ENCODE assay signal across 21 cellular contexts in genomic region chr5:143749581-143750204, GRCh38.
"Had no signal": no experiment of that assay in that cellular context is flagged by ENCODE, and none has a peak within 500 bp of the region (broad histone marks: within the 10 kb centered on the region; RNA-seq: fewer than 3 reads in every experiment).

No MANE protein-coding gene starts in this region.

- H3K27ac Mint-ChIP-seq: activated CD4-positive, alpha-beta T cell treated with anti-CD3 and anti-CD28 coated beads, Interleukin-2, amount 10 ng/mL, durations not matched to agents 7 days and 5 days; activated naive CD4-positive, alpha-beta T cell treated with anti-CD3 and anti-CD28 coated beads, Interleukin-2, amount 50 U/mL, for 24 hours; natural killer cell treated with Interleukin-12 subunit alpha and Interleukin-12 subunit beta and Interleukin-15 and Interleukin-18, amount 100 ng/mL, for 72 hours; stimulated activated naive CD8-positive, alpha-beta T cell treated with anti-CD3 and anti-CD28 coated beads, Interleukin-15, amount 100 ng/mL, for 72 hours; T-helper 1 cell treated with Interleukin-12 subunit alpha and Interleukin-12 subunit beta and Interleukin-4 antibody, amounts not matched to agents 30 μg/mL and 1 μg/mL, for 36 hours had no signal

- H3K4me3 Mint-ChIP-seq: activated CD4-positive, alpha-beta T cell treated with anti-CD3 and anti-CD28 coated beads, Interleukin-2, amount 10 ng/mL, durations not matched to agents 7 days and 5 days; activated naive CD4-positive, alpha-beta T cell treated with anti-CD3 and anti-CD28 coated beads, Interleukin-2, amount 50 U/mL, for 24 hours; natural killer cell treated with Interleukin-12 subunit alpha and Interleukin-12 subunit beta and Interleukin-15 and Interleukin-18, amount 100 ng/mL, for 72 hours; stimulated activated naive CD8-positive, alpha-beta T cell treated with anti-CD3 and anti-CD28 coated beads, Interleukin-15, amount 100 ng/mL, for 72 hours; T-helper 1 cell treated with Interleukin-12 subunit alpha and Interleukin-12 subunit beta and Interleukin-4 antibody, amounts not matched to agents 30 μg/mL and 1 μg/mL, for 36 hours had no signal

- ATAC-seq: gastroesophageal sphincter; left cardiac atrium; natural killer cell treated with Interleukin-12 subunit alpha and Interleukin-12 subunit beta and Interleukin-15 and Interleukin-18, amount 100 ng/mL, for 72 hours; psoas muscle; sciatic nerve; stimulated activated naive CD8-positive, alpha-beta T cell treated with anti-CD3 and anti-CD28 coated beads, Interleukin-15, amount 100 ng/mL, for 72 hours had no signal

- H3K4me3 ChIP-seq: dorsolateral prefrontal cortex, esophagus squamous epithelium, gastroesophageal sphincter, psoas muscle, thoracic aorta had no signal

- H3K9me3 ChIP-seq: esophagus squamous epithelium, gastroesophageal sphincter, psoas muscle, thoracic aorta had no signal

- H3K27me3 Mint-ChIP-seq: activated CD4-positive, alpha-beta T cell treated with anti-CD3 and anti-CD28 coated beads, Interleukin-2, amount 10 ng/mL, durations not matched to agents 7 days and 5 days had no signal

- H3K27me3 ChIP-seq: dorsolateral prefrontal cortex, esophagus squamous epithelium, gastroesophageal sphincter had no signal

- H3K36me3 Mint-ChIP-seq: activated naive CD4-positive, alpha-beta T cell treated with anti-CD3 and anti-CD28 coated beads, Interleukin-2, amount 50 U/mL, for 24 hours had no signal

- H3K4me1 Mint-ChIP-seq: activated CD4-positive, alpha-beta T cell treated with anti-CD3 and anti-CD28 coated beads, Interleukin-2, amount 10 ng/mL, durations not matched to agents 7 days and 5 days; activated naive CD4-positive, alpha-beta T cell treated with anti-CD3 and anti-CD28 coated beads, Interleukin-2, amount 50 U/mL, for 24 hours; stimulated activated naive CD8-positive, alpha-beta T cell treated with anti-CD3 and anti-CD28 coated beads, Interleukin-15, amount 100 ng/mL, for 72 hours had no signal

- H3K9me3 Mint-ChIP-seq: activated naive CD4-positive, alpha-beta T cell treated with anti-CD3 and anti-CD28 coated beads, Interleukin-2, amount 50 U/mL, for 24 hours; natural killer cell treated with Interleukin-12 subunit alpha and Interleukin-12 subunit beta and Interleukin-15 and Interleukin-18, amount 100 ng/mL, for 72 hours; stimulated activated naive CD8-positive, alpha-beta T cell treated with anti-CD3 and anti-CD28 coated beads, Interleukin-15, amount 100 ng/mL, for 72 hours; T-helper 1 cell treated with Interleukin-12 subunit alpha and Interleukin-12 subunit beta and Interleukin-4 antibody, amounts not matched to agents 30 μg/mL and 1 μg/mL, for 36 hours had no signal

- H3K4me1 ChIP-seq: esophagus squamous epithelium, psoas muscle had no signal

- DNase-seq: activated CD4-positive, alpha-beta T cell treated with anti-CD3 and anti-CD28 coated beads, Interleukin-2, amount 10 ng/mL, durations not matched to agents 7 days and 5 days; activated CD8-positive, alpha-beta memory T cell treated with anti-CD3 and anti-CD28 coated beads for 24 hours; activated effector memory CD4-positive, alpha-beta T cell treated with Interleukin-2 at 50 U/mL for 16 hours; activated T-cell treated with anti-CD3 and anti-CD28 coated beads for 4 hours; amniotic stem cell; cerebellar nuclear complex; dorsolateral prefrontal cortex; esophagus squamous epithelium; left cardiac atrium; mammary epithelial cell; nucleus accumbens; psoas muscle; stimulated activated CD4-positive, alpha-beta T cell treated with anti-CD3 and anti-CD28 coated beads, Interleukin-2, amount 100 ng/mL, for 48 hours; stimulated activated CD8-positive, alpha-beta memory T cell treated with anti-CD3 and anti-CD28 coated beads, Interleukin-4, amount 100 ng/mL, for 48 hours; stimulated activated naive CD8-positive, alpha-beta T cell treated with anti-CD3 and anti-CD28 coated beads, Interleukin-15, amount 100 ng/mL, for 72 hours had no signal

- H3K36me3 ChIP-seq: esophagus squamous epithelium, gastroesophageal sphincter, thoracic aorta had no signal
